ENCODE assay signal across 22 cellular contexts in the genomic region with DNA sequence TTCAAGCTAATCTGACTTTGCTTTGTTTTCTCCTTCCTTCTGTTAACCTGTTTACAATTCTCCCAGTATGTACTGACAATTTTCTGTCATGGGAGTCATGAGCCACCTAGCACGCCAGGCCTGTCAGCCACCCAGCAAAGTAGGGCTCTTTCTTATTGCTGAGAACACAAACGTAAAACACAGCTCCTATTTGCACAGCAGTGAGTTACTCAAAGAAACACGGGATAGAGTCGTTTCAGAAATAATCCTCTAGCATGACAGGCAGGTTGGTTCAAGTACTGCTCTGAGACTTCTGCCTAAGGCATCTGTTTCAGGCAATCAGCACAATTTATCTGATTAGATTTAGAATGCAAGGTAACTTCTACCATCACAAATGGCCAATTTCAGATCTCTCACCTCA.
DNase-seq lines count a peak whose midpoint lies in the region; ATAC-seq, FAIRE-seq and TF ChIP-seq lines count a peak whose summit lies in the region.
"Had no signal": no experiment of that assay in that cellular context is flagged by ENCODE, and none has a peak within 500 bp of the region (broad histone marks: within the 10 kb centered on the region; RNA-seq: fewer than 3 reads in every experiment).

No MANE protein-coding gene starts in this region.

- H3K36me3 ChIP-seq in bronchial epithelial cell (ENCODE audit: control insufficient read depth, insufficient read depth, low read length) (no peaks in the 10 kb centered on the region), neural progenitor cell (no peaks in the 10 kb centered on the region)
- H3K36me3 ChIP-seq: BE2C, cardiac muscle cell, gastrocnemius medialis had no signal

- peaks cover 30% of the 10 kb centered on the region for H3F3A ChIP-seq in neural progenitor cell (ENCODE audit: low read depth)

- no peaks in the 10 kb centered on the region for H3K36me3 Mint-ChIP-seq in neural progenitor cell
- H3K36me3 Mint-ChIP-seq: memory B cell; naive thymus-derived CD8-positive, alpha-beta T cell had no signal

- no peak overlapping the region for H3K4me3 Mint-ChIP-seq in neural progenitor cell
- H3K4me3 Mint-ChIP-seq: activated CD4-positive, alpha-beta T cell treated with anti-CD3 and anti-CD28 coated beads, Interleukin-2, amount 10 ng/mL, durations not matched to agents 24 days and 14 days; memory B cell; naive thymus-derived CD8-positive, alpha-beta T cell; stimulated activated naive CD8-positive, alpha-beta T cell treated with anti-CD3 and anti-CD28 coated beads, Interleukin-15, Interleukin-2, amounts not matched to agents 100 ng/mL and 50 ng/mL, for 24 hours had no signal

- peaks cover 30% of the 10 kb centered on the region for H3K4me1 ChIP-seq in neural progenitor cell
- H3K4me1 ChIP-seq: gastrocnemius medialis had no signal

- peak; percentile 19 for TF ChIP-seq CTCF in bronchial epithelial cell (IDR thresholded peaks at IDR 0.05; ENCODE audit: insufficient read depth, low read length, severe bottlenecking)
- TF ChIP-seq CTCF in neural progenitor cell (IDR thresholded peaks at IDR 0.05) = no peak

- H2AFZ ChIP-seq in neural progenitor cell (replicated peaks) = peak overlapping the region; percentile 59
- H2AFZ ChIP-seq: parathyroid adenoma had no signal

- H3K4me1 Mint-ChIP-seq in neural progenitor cell = peaks cover 25% of the 10 kb centered on the region
- H3K4me1 Mint-ChIP-seq: activated CD4-positive, alpha-beta T cell treated with anti-CD3 and anti-CD28 coated beads, Interleukin-2, amount 10 ng/mL, durations not matched to agents 24 days and 14 days; naive thymus-derived CD8-positive, alpha-beta T cell had no signal

- peak overlapping the region; percentile 70 for H3K4me2 ChIP-seq in neural progenitor cell

- no peaks in the 10 kb centered on the region for H4K20me1 ChIP-seq in neural progenitor cell (ENCODE audit: low read depth)

- no peaks in the 10 kb centered on the region for H3K9me3 ChIP-seq in neural progenitor cell (ENCODE audit: low read depth)
- H3K9me3 ChIP-seq: BE2C, gastrocnemius medialis had no signal

- H3K27ac ChIP-seq in neural progenitor cell = no peak overlapping the region
- H3K27ac ChIP-seq: 22Rv1, cardiac muscle cell, gastrocnemius medialis, parathyroid adenoma had no signal

- H3K4me3 ChIP-seq in bronchial epithelial cell (ENCODE audit: low read depth, low read length) (no peak overlapping the region), neural progenitor cell (no peak overlapping the region)
- H3K4me3 ChIP-seq: cardiac muscle cell, gastrocnemius medialis had no signal

- H3K9ac ChIP-seq in neural progenitor cell = no peak overlapping the region
- H3K9ac ChIP-seq: parathyroid adenoma had no signal

- no peaks in the 10 kb centered on the region for H3K79me2 ChIP-seq in neural progenitor cell (ENCODE audit: low read depth)
- H3K79me2 ChIP-seq: parathyroid adenoma had no signal

- ATAC-seq in HG03135 (IDR thresholded peaks at IDR 0.05; ENCODE audit: unreplicated experiment) = no peak
- ATAC-seq: gastrocnemius medialis; naive thymus-derived CD8-positive, alpha-beta T cell had no signal

- no peak overlapping the region for H3K27ac Mint-ChIP-seq in neural progenitor cell
- H3K27ac Mint-ChIP-seq: activated CD4-positive, alpha-beta T cell treated with anti-CD3 and anti-CD28 coated beads, Interleukin-2, amount 10 ng/mL, durations not matched to agents 24 days and 14 days; memory B cell; naive thymus-derived CD8-positive, alpha-beta T cell; stimulated activated naive CD8-positive, alpha-beta T cell treated with anti-CD3 and anti-CD28 coated beads, Interleukin-15, Interleukin-2, amounts not matched to agents 100 ng/mL and 50 ng/mL, for 24 hours had no signal

- no peaks in the 10 kb centered on the region for H3K9me3 Mint-ChIP-seq in neural progenitor cell
- H3K9me3 Mint-ChIP-seq: activated CD4-positive, alpha-beta T cell treated with anti-CD3 and anti-CD28 coated beads, Interleukin-2, amount 10 ng/mL, durations not matched to agents 24 days and 14 days; memory B cell; naive thymus-derived CD8-positive, alpha-beta T cell; stimulated activated naive CD8-positive, alpha-beta T cell treated with anti-CD3 and anti-CD28 coated beads, Interleukin-15, Interleukin-2, amounts not matched to agents 100 ng/mL and 50 ng/mL, for 24 hours had no signal

- peak; percentile 30 for DNase-seq in DMS53 (lab: John Stamatoyannopoulos, UW)
- no peak for DNase-seq in DMS53 treated with DMSO at 0.1 percent for 48 hours (lab: John Stamatoyannopoulos, UW; ENCODE audit: unreplicated experiment)
- DNase-seq in NCI-H2029 (lab: John Stamatoyannopoulos, UW) = peak; percentile 11
- DNase-seq in bronchial epithelial cell (ENCODE audit: low read depth) = peak; percentile 86
- no peak for DNase-seq in neural progenitor cell (ENCODE audit: low spot score)
- DNase-seq in activated T-cell treated with anti-CD3 and anti-CD28 coated beads, Interleukin-2, amount 50 U/mL, for 48 hours = no peak
- no peak for DNase-seq in cerebellar nuclear complex (lab: John Stamatoyannopoulos, UW)
- DNase-seq: activated CD4-positive, alpha-beta T cell treated with anti-CD3 and anti-CD28 coated beads, Interleukin-2, amount 10 ng/mL, durations not matched to agents 24 days and 14 days; activated gamma-delta T cell treated with Interleukin-2 at 50 U/mL for 16 hours; BE2C; dermis blood vessel endothelial cell; gastrocnemius medialis; MM.1S; naive thymus-derived CD8-positive, alpha-beta T cell had no signal

- no peaks in the 10 kb centered on the region for H3K27me3 ChIP-seq in bronchial epithelial cell (ENCODE audit: control insufficient read depth, insufficient read depth, low read length)
- no peaks in the 10 kb centered on the region for H3K27me3 ChIP-seq in neural progenitor cell
- H3K27me3 ChIP-seq: BE2C, cardiac muscle cell, gastrocnemius medialis had no signal

- no peak for FAIRE-seq in bronchial epithelial cell (lab: Jason Lieb, UNC)
- FAIRE-seq: H54, TTC549 had no signal

- H3K27me3 Mint-ChIP-seq in neural progenitor cell (ENCODE audit: insufficient read depth, low read depth) = no peaks in the 10 kb centered on the region

Comparison
In these comparisons a context has a peak if more than half of its experiments do, and no peak if none do; other contexts are left out.
1. DNase-seq: peak in DMS53 (single experiment), NCI-H2029 (single experiment) and bronchial epithelial cell (single experiment); none in DMS53 treated with DMSO at 0.1 percent for 48 hours (single experiment), neural progenitor cell (single experiment), activated T-cell treated with anti-CD3 and anti-CD28 coated beads, Interleukin-2, amount 50 U/mL, for 48 hours (0 of 2) and cerebellar nuclear complex (0 of 2).